16 cellular contexts compared by ENCODE assay signal in the genomic region with DNA sequence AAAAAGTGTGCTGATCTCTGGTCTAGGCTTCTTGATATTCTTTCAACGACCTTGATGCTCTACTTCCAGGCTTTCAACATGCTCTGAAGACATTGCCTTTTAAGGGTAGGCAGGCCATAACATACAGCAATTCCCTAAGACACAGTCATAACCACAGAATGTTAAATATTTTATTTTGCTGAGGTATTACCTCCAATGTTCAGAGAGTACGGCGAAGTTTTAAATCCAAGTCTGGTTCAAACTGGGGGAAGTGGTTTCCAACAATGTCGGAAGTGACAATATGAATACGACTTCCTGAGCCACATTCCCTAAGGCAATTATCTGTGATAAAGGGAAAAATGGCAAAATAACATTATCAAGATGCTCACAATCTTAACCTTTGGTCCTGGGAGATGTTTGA.
DNase-seq lines count a peak whose midpoint lies in the region; ATAC-seq and TF ChIP-seq lines count a peak whose summit lies in the region.
"Had no signal": no experiment of that assay in that cellular context is flagged by ENCODE, and none has a peak within 500 bp of the region (broad histone marks: within the 10 kb centered on the region; RNA-seq: fewer than 3 reads in every experiment).

No MANE protein-coding gene starts in this region.

- no peaks in the 10 kb centered on the region for H3K9me3 Mint-ChIP-seq in nephron progenitor cell
- H3K9me3 Mint-ChIP-seq: mesothelial cell of epicardium had no signal

- ATAC-seq in heart right ventricle (no peak), GM21528 (IDR thresholded peaks at IDR 0.05; ENCODE audit: low FRiP score, unreplicated experiment) (no peak)
- ATAC-seq: stimulated activated naive B cell treated with anti-CD40 and anti-IgM and Interleukin-4, amounts not matched to agents 10 μg/mL and 1 μg/mL and 100 μg/mL, for 72 hours had no signal

- intact Hi-C loops in heart right ventricle (cut with DNase I) = no loop called here

- no peaks in the 10 kb centered on the region for H3K36me3 Mint-ChIP-seq in nephron progenitor cell (ENCODE audit: low read depth)
- H3K36me3 Mint-ChIP-seq: activated naive CD8-positive, alpha-beta T cell treated with anti-CD3 and anti-CD28 coated beads for 36 hours; immature natural killer cell; mesothelial cell of epicardium; stimulated activated naive B cell treated with anti-CD40 and anti-IgM and Interleukin-4, amounts not matched to agents 10 μg/mL and 1 μg/mL and 100 μg/mL, for 72 hours had no signal

- H3K36me3 ChIP-seq in cardiac muscle cell (no peaks in the 10 kb centered on the region), heart right ventricle (no peaks in the 10 kb centered on the region)
- H3K36me3 ChIP-seq: neutrophil had no signal

- H3K9me3 ChIP-seq in cardiac muscle cell (ENCODE audit: low read depth) (no peaks in the 10 kb centered on the region), heart right ventricle (peaks cover 0 to 6% (median 0%) of the 10 kb centered on the region in 11 donors)
- H3K9me3 ChIP-seq: neutrophil had no signal

- DNase-seq in cardiac muscle cell (ENCODE audit: low read depth in 1 of 2, low spot score in 1 of 2) = peak in 1 of 2 donors; percentile 96
- no peak for DNase-seq in heart right ventricle
- DNase-seq in astrocyte of the cerebellum (ENCODE audit: low read depth) = peak; percentile 80
- peak; percentile 80 to 85 for DNase-seq in foreskin fibroblast
- no peak for DNase-seq in nephron progenitor cell
- no peak for DNase-seq in NOMO-1 (lab: John Stamatoyannopoulos, UW; ENCODE audit: unreplicated experiment in 2 of 2)
- no peak for DNase-seq in activated effector memory CD4-positive, alpha-beta T cell treated with Interleukin-2 at 50 U/mL for 16 hours
- DNase-seq: 8988T; activated naive CD8-positive, alpha-beta T cell treated with anti-CD3 and anti-CD28 coated beads for 36 hours; COR-L47; immature natural killer cell; NCI-H446 treated with DMSO at 0.1 percent for 48 hours; stimulated activated naive B cell treated with anti-CD40 and anti-IgM and Interleukin-4, amounts not matched to agents 10 μg/mL and 1 μg/mL and 100 μg/mL, for 72 hours had no signal

- no peak overlapping the region for H3K4me3 Mint-ChIP-seq in nephron progenitor cell
- H3K4me3 Mint-ChIP-seq: activated naive CD8-positive, alpha-beta T cell treated with anti-CD3 and anti-CD28 coated beads for 36 hours; immature natural killer cell; mesothelial cell of epicardium; stimulated activated naive B cell treated with anti-CD40 and anti-IgM and Interleukin-4, amounts not matched to agents 10 μg/mL and 1 μg/mL and 100 μg/mL, for 72 hours had no signal

- H3K4me1 ChIP-seq in cardiac muscle cell (ENCODE audit: low read depth) = no peaks in the 10 kb centered on the region
- H3K4me1 ChIP-seq in heart right ventricle = no peaks in the 10 kb centered on the region

- H3K4me1 Mint-ChIP-seq in nephron progenitor cell = no peaks in the 10 kb centered on the region
- H3K4me1 Mint-ChIP-seq: activated naive CD8-positive, alpha-beta T cell treated with anti-CD3 and anti-CD28 coated beads for 36 hours; immature natural killer cell; stimulated activated naive B cell treated with anti-CD40 and anti-IgM and Interleukin-4, amounts not matched to agents 10 μg/mL and 1 μg/mL and 100 μg/mL, for 72 hours had no signal

- no peak for TF ChIP-seq CTCF in cardiac muscle cell (IDR thresholded peaks at IDR 0.05; ENCODE audit: low read depth, low read length)
- TF ChIP-seq CTCF in heart right ventricle (IDR thresholded peaks at IDR 0.05) = no peak
- no peak for TF ChIP-seq CTCF in astrocyte of the cerebellum (IDR thresholded peaks at IDR 0.05; ENCODE audit: low read depth, low read length, missing control alignments)
- no peak for TF ChIP-seq CTCF in foreskin fibroblast (IDR thresholded peaks at IDR 0.05; ENCODE audit: low read depth, low read length)
- no peak for TF ChIP-seq CTCF in nephron progenitor cell (IDR thresholded peaks at IDR 0.05)

- H3K27ac Mint-ChIP-seq in nephron progenitor cell = no peak overlapping the region
- H3K27ac Mint-ChIP-seq: activated naive CD8-positive, alpha-beta T cell treated with anti-CD3 and anti-CD28 coated beads for 36 hours; immature natural killer cell; mesothelial cell of epicardium; stimulated activated naive B cell treated with anti-CD40 and anti-IgM and Interleukin-4, amounts not matched to agents 10 μg/mL and 1 μg/mL and 100 μg/mL, for 72 hours had no signal

- in situ Hi-C loops in astrocyte of the cerebellum (cut with HindIII; ENCODE audit: low sequenced_read_pairs) = no loop called here

- peak overlapping the region; percentile 2 for H3K27ac ChIP-seq in cardiac muscle cell
- H3K27ac ChIP-seq in heart right ventricle = no peak overlapping the region
- H3K27ac ChIP-seq: neutrophil had no signal

- no peaks in the 10 kb centered on the region for H3K27me3 ChIP-seq in cardiac muscle cell
- no peaks in the 10 kb centered on the region for H3K27me3 ChIP-seq in heart right ventricle
- H3K27me3 ChIP-seq: neutrophil had no signal

- H3K4me3 ChIP-seq in cardiac muscle cell (no peak overlapping the region), heart right ventricle (no peak overlapping the region), astrocyte of the cerebellum (ENCODE audit: low read depth, low read length) (no peak overlapping the region), foreskin fibroblast (ENCODE audit: low read depth in 1 of 2, low read length in 2 of 2) (no peak overlapping the region)

- no peaks in the 10 kb centered on the region for H3K27me3 Mint-ChIP-seq in nephron progenitor cell (ENCODE audit: low read depth, poor library complexity)
- H3K27me3 Mint-ChIP-seq: activated naive CD8-positive, alpha-beta T cell treated with anti-CD3 and anti-CD28 coated beads for 36 hours; stimulated activated naive B cell treated with anti-CD40 and anti-IgM and Interleukin-4, amounts not matched to agents 10 μg/mL and 1 μg/mL and 100 μg/mL, for 72 hours had no signal

- WGBS in heart right ventricle, 2 donors = 61 to 76% methylated on average over 5 of the region's 5 CpGs

Comparison
In these comparisons a context has a peak if more than half of its experiments do, and no peak if none do; other contexts are left out.
1. DNase-seq: peak in astrocyte of the cerebellum (single experiment) and foreskin fibroblast (2 of 2); none in heart right ventricle (0 of 2), nephron progenitor cell (single experiment), NOMO-1 (0 of 2) and activated effector memory CD4-positive, alpha-beta T cell treated with Interleukin-2 at 50 U/mL for 16 hours (single experiment).